In the genomic region with DNA sequence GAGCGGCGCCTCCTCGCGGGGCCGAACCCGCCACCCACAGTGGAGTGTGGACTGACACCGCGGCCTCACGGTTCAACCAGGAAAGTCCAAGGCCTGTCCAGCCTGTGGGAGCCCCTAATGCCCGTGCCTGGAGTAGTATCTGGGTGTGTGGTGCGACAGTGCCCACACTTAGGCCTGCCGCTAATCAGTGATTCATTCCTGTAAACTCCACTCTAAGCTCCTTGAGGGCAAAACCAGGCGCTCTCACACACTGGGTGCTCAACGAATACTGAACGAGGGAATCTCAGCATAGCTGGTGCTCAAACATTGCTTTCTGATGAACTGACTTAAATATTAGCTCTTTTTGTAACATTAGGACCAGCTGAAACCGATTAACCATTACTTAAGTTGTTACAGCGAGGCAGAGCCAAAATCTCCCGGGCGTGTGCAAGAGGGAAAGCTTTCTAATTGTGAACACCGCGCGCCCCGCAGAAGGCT, we compare ENCODE assay signal across 8 cellular contexts. TPM values are rescaled to one million over a fixed set of nuclear protein-coding genes. Genes with fewer than 3 reads are reported as not detected.
DNase-seq lines count a peak whose midpoint lies in the region; ATAC-seq and TF ChIP-seq lines count a peak whose summit lies in the region.

No MANE protein-coding gene starts in this region.

- peaks cover 8% of the 10 kb centered on the region for H3K9me3 Mint-ChIP-seq in activated CD8-positive, alpha-beta T cell treated with anti-CD3 and anti-CD28 coated beads for 36 hours

- DNase-seq in NCI-H1417 (lab: John Stamatoyannopoulos, UW), result peak in 2 of 3 experiments; percentile 44 to 49
- no peak for DNase-seq in NCI-H1417 treated with DMSO at 0.1 percent for 48 hours (lab: John Stamatoyannopoulos, UW)
- DNase-seq in activated CD8-positive, alpha-beta T cell treated with anti-CD3 and anti-CD28 coated beads for 36 hours, result no peak
- DNase-seq in heart left ventricle, result no peak
- DNase-seq in psoas muscle, result peak in 1 of 2 donors; percentile 70
- DNase-seq in stimulated activated CD4-positive, alpha-beta T cell treated with anti-CD3 and anti-CD28 coated beads, Interleukin-12 subunit alpha, Interleukin-12 subunit beta, amount 100 ng/mL, for 4 hours, result no peak

- H3K9me3 ChIP-seq in heart left ventricle (no peaks in the 10 kb centered on the region), psoas muscle (no peaks in the 10 kb centered on the region)

- TF ChIP-seq CTCF in activated CD8-positive, alpha-beta T cell treated with anti-CD3 and anti-CD28 coated beads for 36 hours (IDR thresholded peaks at IDR 0.05), result no peak
- TF ChIP-seq CTCF in heart left ventricle (IDR thresholded peaks at IDR 0.05) (peak in 1 of 12 donors; percentile 17), psoas muscle (IDR thresholded peaks at IDR 0.05) (no peak)

- ATAC-seq in HG03066 (IDR thresholded peaks at IDR 0.05; ENCODE audit: low read depth, unreplicated experiment) (peak; percentile 5), heart left ventricle (peak in 3 of 4 donors; percentile 53 to 60 (median 58)), psoas muscle (peak; percentile 61 to 79 (median 70)), GM18873 (IDR thresholded peaks at IDR 0.05; ENCODE audit: low FRiP score, unreplicated experiment) (no peak)
- peak; percentile 6 for ATAC-seq in activated CD8-positive, alpha-beta T cell treated with anti-CD3 and anti-CD28 coated beads for 36 hours

- H3K4me3 Mint-ChIP-seq in activated CD8-positive, alpha-beta T cell treated with anti-CD3 and anti-CD28 coated beads for 36 hours, result peak overlapping the region; percentile 50

- no peaks in the 10 kb centered on the region for H3K36me3 ChIP-seq in heart left ventricle
- no peaks in the 10 kb centered on the region for H3K36me3 ChIP-seq in psoas muscle (ENCODE audit: insufficient read depth in 1 of 2, low read depth in 1 of 2)

- H3K27ac Mint-ChIP-seq in activated CD8-positive, alpha-beta T cell treated with anti-CD3 and anti-CD28 coated beads for 36 hours, result no peak overlapping the region

- peak overlapping the region; percentile 64 to 90 (median 83) for H3K27ac ChIP-seq in heart left ventricle
- H3K27ac ChIP-seq in psoas muscle, result peak overlapping the region; percentile 92

- H3K4me1 ChIP-seq in heart left ventricle (peaks cover 0 to 31% (median 4%) of the 10 kb centered on the region in 12 donors), psoas muscle (peaks cover 27% of the 10 kb centered on the region)

- POLR2A ChIA-PET in activated CD8-positive, alpha-beta T cell treated with anti-CD3 and anti-CD28 coated beads for 36 hours (lab: Charles Lee), result no interaction called here

- no peak for TF ChIP-seq POLR2A in heart left ventricle (IDR thresholded peaks at IDR 0.05)

- intact Hi-C loops in activated CD8-positive, alpha-beta T cell treated with anti-CD3 and anti-CD28 coated beads for 36 hours (cut with micrococcal nuclease), result loop anchor here (10.0 kb wide), 1 partner anchor 183 kb away; the partner anchor contains the start of gene PALS2
- intact Hi-C loops in heart left ventricle (cut with DNase I) (no loop called here), psoas muscle (cut with DNase I) (no loop called here)

- peaks cover 42% of the 10 kb centered on the region for H3K27me3 Mint-ChIP-seq in activated CD8-positive, alpha-beta T cell treated with anti-CD3 and anti-CD28 coated beads for 36 hours

- H3K27me3 ChIP-seq in heart left ventricle (peaks cover 0 to 11% (median 0%) of the 10 kb centered on the region in 9 donors), psoas muscle (ENCODE audit: insufficient read depth in 3 of 3, low read length in 2 of 3) (no peaks in the 10 kb centered on the region)

- H3K36me3 Mint-ChIP-seq in activated CD8-positive, alpha-beta T cell treated with anti-CD3 and anti-CD28 coated beads for 36 hours (ENCODE audit: low read depth), result no peaks in the 10 kb centered on the region

- H3K4me3 ChIP-seq in heart left ventricle (peak overlapping the region; percentile 54 to 91 (median 73)), psoas muscle (peak overlapping the region; percentile 90)

- H3K4me1 Mint-ChIP-seq in activated CD8-positive, alpha-beta T cell treated with anti-CD3 and anti-CD28 coated beads for 36 hours (ENCODE audit: low read depth), result peaks cover 33% of the 10 kb centered on the region

- 24 to 54% (median 32%) methylated on average over 13 to 23 of the region's 23 CpGs for WGBS in heart left ventricle, 4 donors
- WGBS in psoas muscle, 3 donors, result 8 to 15% (median 12%) methylated on average over 23 of the region's 23 CpGs

- CTCF ChIA-PET in activated CD8-positive, alpha-beta T cell treated with anti-CD3 and anti-CD28 coated beads for 36 hours (lab: Charles Lee), result no interaction called here

RNA-seq across cellular contexts. Expression of gene GSDME, which starts 0.6 kb away (rescaled TPM):
- total RNA-seq in activated CD8-positive, alpha-beta T cell treated with anti-CD3 and anti-CD28 coated beads for 36 hours, result 1 to 10 TPM; 5.2 to 6.1 TPM
- total RNA-seq in heart left ventricle (10 to 100 TPM in 2 of 9 donors, 1 to 10 TPM in 7; 2.6 to 17.4 (median 4.9) TPM), psoas muscle (10 to 100 TPM; 10.9 to 32.1 (median 16.0) TPM)
- polyA plus RNA-seq in heart left ventricle (1 to 10 TPM; 2.6 to 5.8 TPM), psoas muscle (10 to 100 TPM in 1 of 3 donors, 1 to 10 TPM in 2; 4.9 to 30.7 (median 8.3) TPM)

Comparison
In these comparisons a context has a peak if more than half of its experiments do, and no peak if none do; other contexts are left out.
1. DNase-seq: peak in NCI-H1417 (2 of 3); none in NCI-H1417 treated with DMSO at 0.1 percent for 48 hours (single experiment), activated CD8-positive, alpha-beta T cell treated with anti-CD3 and anti-CD28 coated beads for 36 hours (single experiment), heart left ventricle (0 of 5) and stimulated activated CD4-positive, alpha-beta T cell treated with anti-CD3 and anti-CD28 coated beads, Interleukin-12 subunit alpha, Interleukin-12 subunit beta, amount 100 ng/mL, for 4 hours (single experiment).